ENCODE assay signal across 8 cellular contexts in genomic region chr21:15729346-15729673, GRCh38. TPM values are rescaled to one million over a fixed set of nuclear protein-coding genes. Genes with fewer than 3 reads are reported as not detected.
DNase-seq lines count a peak whose midpoint lies in the region; ATAC-seq, FAIRE-seq and TF ChIP-seq lines count a peak whose summit lies in the region.

No MANE protein-coding gene starts in this region.

- no peaks in the 10 kb centered on the region for H3K36me3 ChIP-seq in keratinocyte (ENCODE audit: control insufficient read depth in 2 of 2, extremely low read depth in 1 of 2, insufficient read depth in 2 of 2, low read length in 2 of 2)
- no peaks in the 10 kb centered on the region for H3K36me3 ChIP-seq in subcutaneous abdominal adipose tissue (ENCODE audit: control insufficient read depth in 5 of 5, insufficient read depth in 5 of 5, low read length in 5 of 5)

- DNase-seq in NCI-H526 treated with DMSO at 0.1 percent for 48 hours (lab: John Stamatoyannopoulos, UW) (peak; percentile 56), NCI-H526 (lab: John Stamatoyannopoulos, UW) (no peak), keratinocyte (ENCODE audit: low read depth, low spot score) (no peak), glomerular visceral epithelial cell (ENCODE audit: extremely low spot score) (no peak)

- ATAC-seq in HG02981 (IDR thresholded peaks at IDR 0.05; ENCODE audit: unreplicated experiment): no peak
- ATAC-seq in HG02970 (IDR thresholded peaks at IDR 0.05; ENCODE audit: low FRiP score, unreplicated experiment): no peak

- no peaks in the 10 kb centered on the region for H3K27me3 ChIP-seq in keratinocyte (ENCODE audit: control insufficient read depth, extremely low read depth, insufficient read depth, low read length)
- H3K27me3 ChIP-seq in subcutaneous abdominal adipose tissue (ENCODE audit: control insufficient read depth in 5 of 5, insufficient read depth in 4 of 5, low read length in 5 of 5): no peaks in the 10 kb centered on the region

- H3K9me1 ChIP-seq in keratinocyte (ENCODE audit: control insufficient read depth, extremely low read depth, insufficient read depth, low read length): no peaks in the 10 kb centered on the region

- dilution Hi-C loops in keratinocyte (cut with MboI; ENCODE audit: extremely low pct_ligation_motif_present, low sequenced_read_pairs): no loop called here

- peaks cover 13% of the 10 kb centered on the region for H3K4me1 ChIP-seq in keratinocyte (ENCODE audit: control insufficient read depth, extremely low read depth, insufficient read depth, low read length)
- peaks cover 0 to 31% (median 19%) of the 10 kb centered on the region in 5 donors for H3K4me1 ChIP-seq in subcutaneous abdominal adipose tissue (ENCODE audit: control insufficient read depth in 5 of 5, insufficient read depth in 5 of 5, low read length in 5 of 5)

- H3K27ac ChIP-seq in adipose tissue (ENCODE audit: low read depth, low read length) (peak overlapping the region; percentile 72), keratinocyte (ENCODE audit: control insufficient read depth, insufficient read depth, low read length) (peak overlapping the region; percentile 49), subcutaneous abdominal adipose tissue (ENCODE audit: low read depth, low read length) (peak overlapping the region; percentile 65)

- H3K9ac ChIP-seq in keratinocyte (ENCODE audit: control insufficient read depth, extremely low read depth, insufficient read depth, low read length) (peak overlapping the region; percentile 65), subcutaneous abdominal adipose tissue (ENCODE audit: low read length in 5 of 5) (peak overlapping the region in 4 of 5 donors; percentile 83 to 89 (median 86))

- H4K20me1 ChIP-seq in keratinocyte (ENCODE audit: control insufficient read depth, extremely low read depth, insufficient read depth, low read length): no peaks in the 10 kb centered on the region

- H3K4me3 ChIP-seq in keratinocyte (ENCODE audit: control insufficient read depth in 2 of 3, extremely low read depth in 1 of 3, insufficient read depth in 2 of 3, low read depth in 1 of 3, low read length in 3 of 3) (peak overlapping the region; percentile 26 to 74 (median 63)), subcutaneous abdominal adipose tissue (ENCODE audit: low read depth in 1 of 5, low read length in 5 of 5) (peak overlapping the region; percentile 77 to 85 (median 82))

- WGBS in adipose tissue, 3 donors: 2 to 6% (median 4%) methylated on average over 11 of the region's 11 CpGs

- H2AFZ ChIP-seq in keratinocyte (ENCODE audit: control insufficient read depth, low read length): peak overlapping the region; percentile 83

- no peak for FAIRE-seq in keratinocyte (lab: Jason Lieb, UNC)

- H3K79me2 ChIP-seq in keratinocyte (ENCODE audit: control insufficient read depth, insufficient read depth, low read length): peaks cover 36% of the 10 kb centered on the region

- no peak for TF ChIP-seq CTCF in keratinocyte (optimal IDR thresholded peaks at IDR 0.05 in 1 of 3, IDR thresholded peaks at IDR 0.05 in 1 of 3, conservative IDR thresholded peaks at IDR 0.05 in 1 of 3; ENCODE audit: extremely low read depth in 1 of 3, insufficient read depth in 2 of 3, low read length in 3 of 3)

- H3K9me3 ChIP-seq in keratinocyte (ENCODE audit: control insufficient read depth, low read depth, low read length): no peaks in the 10 kb centered on the region
- no peaks in the 10 kb centered on the region for H3K9me3 ChIP-seq in subcutaneous abdominal adipose tissue (ENCODE audit: control insufficient read depth in 5 of 5, low read length in 5 of 5)

- peak overlapping the region; percentile 83 for H3K4me2 ChIP-seq in keratinocyte (ENCODE audit: control insufficient read depth, extremely low read depth, insufficient read depth, low read depth, low read length)

RNA-seq across cellular contexts. Expression of gene USP25, which starts 0.5 kb away (rescaled TPM):
- polyA plus RNA-seq in adipose tissue: 10 to 100 TPM in 2 of 3 donors, 1 to 10 TPM in 1; 7.8 to 18.6 (median 15.4) TPM
- 14.4 to 17.8 TPM (median 16.0 TPM) in 3 replicates for polyA plus RNA-seq in keratinocyte
- polyA plus RNA-seq in keratinocyte (2011; ENCODE audit: low read depth): 22.7 TPM
- polyA plus RNA-seq in keratinocyte (2011; cell fraction: cytosol; rRNA removed): 12.7 and 22.4 TPM in 2 replicates
- 14.7 and 18.1 TPM in 2 replicates for polyA plus RNA-seq in keratinocyte (2011; cell fraction: nucleus; rRNA removed)
- polyA plus RNA-seq in keratinocyte (2012; ENCODE audit: low replicate concordance): 14.3 and 14.5 TPM in 2 replicates
- 8.4 to 55.9 TPM (median 40.1 TPM) in 3 replicates for polyA minus RNA-seq in keratinocyte
- 20.5 TPM for polyA minus RNA-seq in keratinocyte (2011; cell fraction: cytosol; rRNA and poly(A)+ RNA removed)
- 31.8 and 65.9 TPM in 2 replicates for polyA minus RNA-seq in keratinocyte (2011; cell fraction: nucleus; rRNA and poly(A)+ RNA removed)
